ENCODE assay signal across 22 cellular contexts in the genomic region with DNA sequence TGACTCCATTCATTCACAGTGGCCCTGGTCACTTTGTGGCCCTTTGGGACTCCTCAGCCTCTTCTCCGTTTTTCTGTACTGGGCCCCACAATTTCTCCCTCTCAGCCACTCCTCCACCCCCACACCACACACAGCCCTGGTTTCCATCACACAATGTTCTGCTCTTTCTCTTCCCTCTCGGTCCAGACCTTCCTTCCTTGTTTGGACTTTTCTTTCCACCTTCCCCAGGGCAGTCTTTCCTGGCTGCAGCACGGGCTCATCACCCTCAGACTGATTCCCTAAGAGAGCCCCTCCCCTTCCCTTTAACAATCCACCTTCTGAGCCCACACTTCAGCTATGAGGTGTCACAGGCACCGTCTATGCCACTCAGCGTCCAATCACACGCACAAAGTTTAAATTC. TPM values are rescaled to one million over a fixed set of nuclear protein-coding genes. Genes with fewer than 3 reads are reported as not detected.
"Had no signal": no experiment of that assay in that cellular context is flagged by ENCODE, and none has a peak within 500 bp of the region (broad histone marks: within the 10 kb centered on the region; RNA-seq: fewer than 3 reads in every experiment).

No MANE protein-coding gene starts in this region.

- H3K36me3 Mint-ChIP-seq: naive B cell; stimulated activated naive B cell treated with anti-CD40 and anti-IgM and Interleukin-4, amounts not matched to agents 10 μg/mL and 1 μg/mL and 100 μg/mL, for 72 hours had no signal

- H3K4me1 ChIP-seq: left lung, upper lobe of left lung had no signal

- H3K27me3 Mint-ChIP-seq: activated CD4-positive, alpha-beta T cell treated with anti-CD3 and anti-CD28 coated beads, Interleukin-2, amount 10 ng/mL, durations not matched to agents 7 days and 5 days had no signal

- H3K4me3 Mint-ChIP-seq: activated CD4-positive, alpha-beta T cell treated with anti-CD3 and anti-CD28 coated beads, Interleukin-2, amount 10 ng/mL, durations not matched to agents 7 days and 5 days; activated CD8-positive, alpha-beta T cell treated with anti-CD3 and anti-CD28 coated beads, Interleukin-2, amount 10 ng/mL, durations not matched to agents 7 days and 5 days; activated naive CD8-positive, alpha-beta T cell treated with anti-CD3 and anti-CD28 coated beads, Interleukin-2, amount 50 U/mL, for 24 hours; activated T-cell treated with anti-CD3 and anti-CD28 coated beads, Interleukin-2, amount 50 U/mL, for 24 hours; naive B cell; neural crest cell; stimulated activated naive B cell treated with anti-CD40 and anti-IgM and Interleukin-4, amounts not matched to agents 10 μg/mL and 1 μg/mL and 100 μg/mL, for 72 hours; T-helper 1 cell treated with Interleukin-12 subunit alpha and Interleukin-12 subunit beta and Interleukin-4 antibody, amounts not matched to agents 30 μg/mL and 1 μg/mL, for 36 hours had no signal

- H3K4me1 Mint-ChIP-seq: activated CD4-positive, alpha-beta T cell treated with anti-CD3 and anti-CD28 coated beads, Interleukin-2, amount 10 ng/mL, durations not matched to agents 7 days and 5 days; activated naive CD8-positive, alpha-beta T cell treated with anti-CD3 and anti-CD28 coated beads, Interleukin-2, amount 50 U/mL, for 24 hours; naive B cell; stimulated activated naive B cell treated with anti-CD40 and anti-IgM and Interleukin-4, amounts not matched to agents 10 μg/mL and 1 μg/mL and 100 μg/mL, for 72 hours had no signal

- H3K9me3 ChIP-seq: breast epithelium, left lung, spleen, upper lobe of left lung had no signal

- H3K27me3 ChIP-seq: breast epithelium, upper lobe of left lung had no signal

- ATAC-seq: activated CD4-positive, CD25-positive, alpha-beta regulatory T cell treated with anti-CD3 and anti-CD28 coated beads, Interleukin-2, amount 50 U/mL, for 24 hours; activated CD8-positive, alpha-beta T cell treated with anti-CD3 and anti-CD28 coated beads, Interleukin-2, amount 10 ng/mL, durations not matched to agents 7 days and 5 days; activated naive CD8-positive, alpha-beta T cell treated with anti-CD3 and anti-CD28 coated beads, Interleukin-2, amount 50 U/mL, for 24 hours; left lung; sciatic nerve had no signal

- FAIRE-seq: astrocyte had no signal

- H3K9me3 Mint-ChIP-seq: activated CD4-positive, alpha-beta T cell treated with anti-CD3 and anti-CD28 coated beads, Interleukin-2, amount 10 ng/mL, durations not matched to agents 7 days and 5 days; activated naive CD8-positive, alpha-beta T cell treated with anti-CD3 and anti-CD28 coated beads, Interleukin-2, amount 50 U/mL, for 24 hours; activated T-cell treated with anti-CD3 and anti-CD28 coated beads, Interleukin-2, amount 50 U/mL, for 24 hours; activated T-helper 2 cell treated with anti-CD3 and anti-CD28 coated beads, Interferon-gamma antibody, Interleukin-2, Interleukin-4, amounts not matched to agents 10 μg/mL and 5 μg/mL and 100 μg/mL, durations not matched to agents 14 hours and 24 hours and 36 hours; neural crest cell; stimulated activated naive B cell treated with anti-CD40 and anti-IgM and Interleukin-4, amounts not matched to agents 10 μg/mL and 1 μg/mL and 100 μg/mL, for 72 hours; T-helper 1 cell treated with Interleukin-12 subunit alpha and Interleukin-12 subunit beta and Interleukin-4 antibody, amounts not matched to agents 30 μg/mL and 1 μg/mL, for 36 hours had no signal

- H3K4me3 ChIP-seq: breast epithelium, left lung, spleen, upper lobe of left lung had no signal

- H3K27ac ChIP-seq: breast epithelium, left lung, spleen, upper lobe of left lung had no signal

- H3K36me3 ChIP-seq: breast epithelium, left lung, upper lobe of left lung had no signal

- DNase-seq: activated CD4-positive, alpha-beta T cell treated with anti-CD3 and anti-CD28 coated beads, Interleukin-2, amount 10 ng/mL, durations not matched to agents 7 days and 5 days; activated CD8-positive, alpha-beta T cell treated with anti-CD3 and anti-CD28 coated beads, Interleukin-2, amount 10 ng/mL, durations not matched to agents 7 days and 5 days; activated naive CD4-positive, alpha-beta T cell treated with Interleukin-2 at 50 U/mL for 16 hours; activated naive CD8-positive, alpha-beta T cell treated with anti-CD3 and anti-CD28 coated beads, Interleukin-2, amount 50 U/mL, for 24 hours; activated T-cell treated with anti-CD3 and anti-CD28 coated beads, Interleukin-2, amount 50 U/mL, for 24 hours; effector memory CD4-positive, alpha-beta T cell; foreskin melanocyte; left lung; midbrain; naive B cell; spleen; stimulated activated CD4-positive, alpha-beta T cell treated with anti-CD3 and anti-CD28 coated beads, Interleukin-4, amount 100 ng/mL, for 4 hours; stimulated activated naive B cell treated with anti-CD40 and anti-IgM and Interleukin-4, amounts not matched to agents 10 μg/mL and 1 μg/mL and 100 μg/mL, for 72 hours; upper lobe of left lung had no signal

- H3K27ac Mint-ChIP-seq: activated CD4-positive, alpha-beta T cell treated with anti-CD3 and anti-CD28 coated beads, Interleukin-2, amount 10 ng/mL, durations not matched to agents 7 days and 5 days; activated CD8-positive, alpha-beta T cell treated with anti-CD3 and anti-CD28 coated beads, Interleukin-2, amount 10 ng/mL, durations not matched to agents 7 days and 5 days; activated naive CD8-positive, alpha-beta T cell treated with anti-CD3 and anti-CD28 coated beads, Interleukin-2, amount 50 U/mL, for 24 hours; activated T-cell treated with anti-CD3 and anti-CD28 coated beads, Interleukin-2, amount 50 U/mL, for 24 hours; activated T-helper 2 cell treated with anti-CD3 and anti-CD28 coated beads, Interferon-gamma antibody, Interleukin-2, Interleukin-4, amounts not matched to agents 10 μg/mL and 5 μg/mL and 100 μg/mL, durations not matched to agents 14 hours and 24 hours and 36 hours; naive B cell; stimulated activated naive B cell treated with anti-CD40 and anti-IgM and Interleukin-4, amounts not matched to agents 10 μg/mL and 1 μg/mL and 100 μg/mL, for 72 hours; T-helper 1 cell treated with Interleukin-12 subunit alpha and Interleukin-12 subunit beta and Interleukin-4 antibody, amounts not matched to agents 30 μg/mL and 1 μg/mL, for 36 hours had no signal

RNA-seq across cellular contexts. Expression of a gene that starts 25.7 kb away (rescaled TPM):
- total RNA-seq: activated CD4-positive, alpha-beta T cell treated with anti-CD3 and anti-CD28 coated beads, Interleukin-2, amount 10 ng/mL, durations not matched to agents 7 days and 5 days; activated CD8-positive, alpha-beta T cell treated with anti-CD3 and anti-CD28 coated beads, Interleukin-2, amount 10 ng/mL, durations not matched to agents 7 days and 5 days; activated T-helper 2 cell treated with anti-CD3 and anti-CD28 coated beads, Interferon-gamma antibody, Interleukin-2, Interleukin-4, amounts not matched to agents 10 μg/mL and 5 μg/mL and 100 μg/mL, durations not matched to agents 14 hours and 24 hours and 36 hours; neural crest cell; osteocyte had no signal
